ENCODE assay signal across 8 cellular contexts in the genomic region with DNA sequence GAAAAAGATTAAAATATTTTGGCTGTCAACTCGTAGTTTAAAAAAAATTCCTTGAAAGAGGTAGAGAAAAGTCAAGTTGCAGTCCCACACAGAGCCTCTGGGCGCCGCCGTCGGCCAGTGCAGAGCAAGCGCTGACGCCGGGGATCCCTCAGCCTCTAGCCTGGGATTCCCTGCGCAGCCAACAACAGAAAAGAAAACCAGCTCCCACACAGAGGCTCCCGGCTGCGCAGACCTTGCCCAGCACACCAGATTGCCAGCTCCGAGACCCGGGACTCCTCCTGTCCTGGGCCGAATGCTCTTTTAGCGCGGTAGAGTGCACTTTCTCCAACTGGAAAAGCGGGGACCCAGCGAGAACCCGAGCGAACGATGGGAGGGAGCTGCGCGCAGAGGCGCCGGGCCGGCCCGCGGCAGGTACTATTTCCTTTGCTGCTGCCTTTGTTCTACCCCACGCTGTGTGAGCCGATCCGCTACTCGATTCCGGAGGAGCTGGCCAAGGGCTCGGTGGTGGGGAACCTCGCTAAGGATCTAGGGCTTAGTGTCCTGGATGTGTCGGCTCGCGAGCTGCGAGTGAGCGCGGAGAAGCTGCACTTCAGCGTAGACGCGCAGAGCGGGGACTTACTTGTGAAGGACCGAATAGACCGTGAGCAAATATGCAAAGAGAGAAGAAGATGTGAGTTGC. TPM values are rescaled to one million over a fixed set of nuclear protein-coding genes. Genes with fewer than 3 reads are reported as not detected.
A peak's percentile ranks its signal among the peaks of the same experiment; 100 is the strongest.
DNase-seq lines count a peak whose midpoint lies in the region; ATAC-seq, FAIRE-seq and TF ChIP-seq lines count a peak whose summit lies in the region.
"Not testable (repeated sequence)": the region's sequence is repeated elsewhere in the genome, so short reads cannot be mapped to it uniquely, and the experiment has no call there.

PCDHGB7 (plus strand) TSS at position 184 of the 679 bp plus-strand sequence; CDS start at position 367, 183 bp downstream.

- in situ Hi-C loops in K562 (cut with MboI): not testable (repeated sequence)
- in situ Hi-C loops in transverse colon (cut with MboI; ENCODE audit: low pct_ligation_motif_present in 1 of 4, low pct_unique_long_range_greater_than_20kb in 1 of 4, low sequenced_read_pairs in 3 of 4): loop anchor here in 1 of 4 donors (10.0 kb wide), 1 partner anchor 137 kb away; no protein-coding TSS in a partner anchor

- H3K9me1 ChIP-seq in K562 (ENCODE audit: control insufficient read depth, insufficient read depth, low read length): not testable (repeated sequence)

- H3K4me1 ChIP-seq in K562 (replicated peaks in 1 of 2; ENCODE audit: control insufficient read depth in 2 of 2, insufficient read depth in 2 of 2, low read length in 2 of 2): peaks cover 0 to 32% of the 10 kb centered on the region in 2 experiments; a peak in 2 of 5 replicates
- not testable (repeated sequence) for H3K4me1 ChIP-seq in transverse colon

- not testable (repeated sequence) for H3K36me3 ChIP-seq in K562 (ENCODE audit: control insufficient read depth, insufficient read depth, low read length); transverse colon

- TF ChIP-seq CTCF in GM12865 (IDR thresholded peaks at IDR 0.05; ENCODE audit: insufficient read depth, low read depth, low read length, missing control alignments) (peak; percentile 72), LNCaP clone FGC (IDR thresholded peaks at IDR 0.05; ENCODE audit: control insufficient read depth, extremely low read depth, insufficient read depth) (0 out of 2 replicates have a peak, but pooled peaks have one; percentile 22), K562 (IDR thresholded peaks at IDR 0.05 in 2 of 3, conservative IDR thresholded peaks at IDR 0.05 in 1 of 3; ENCODE audit: insufficient read depth in 2 of 3, low read depth in 1 of 3, low read length in 3 of 3) (peak; percentile 68 to 74 (median 73)), omental fat pad (IDR thresholded peaks at IDR 0.05) (peak in 1 of 3 donors; percentile 23), transverse colon (IDR thresholded peaks at IDR 0.05) (peak; percentile 39 to 51 (median 43))

- peaks cover 7 to 47% of the 10 kb centered on the region in 2 experiments; a peak in 4 of 5 replicates for H3K27me3 ChIP-seq in K562 (ENCODE audit: control insufficient read depth in 2 of 2, insufficient read depth in 2 of 2, low read length in 2 of 2)
- H3K27me3 ChIP-seq in transverse colon: not testable (repeated sequence)

- peak within 1 kb of the TSS; percentile 71 for H3K4me3 Mint-ChIP-seq in T-helper 1 cell treated with Interleukin-12 subunit alpha and Interleukin-12 subunit beta and Interleukin-4 antibody, amounts not matched to agents 30 μg/mL and 1 μg/mL, for 36 hours

- DNase-seq in GM12865 (ENCODE audit: low read depth) (peak; percentile 82), HCEC 1CT (peak; percentile 70), K562 (ENCODE audit: extremely low read depth in 1 of 4, low spot score in 3 of 4) (peak; percentile 27 to 50 (median 37)), left ventricle myocardium superior (peak; percentile 89), transverse colon (peak; percentile 58)
- not testable (repeated sequence) for DNase-seq in LNCaP clone FGC (ENCODE audit: low read depth); omental fat pad (ENCODE audit: low spot score)

- WGBS in K562 (ENCODE audit: insufficient coverage, low coverage, missing lambda C conversion rate): 36% methylated on average over 34 of the region's 47 CpGs
- 38 to 41% methylated on average over 16 to 47 of the region's 47 CpGs for WGBS in transverse colon (ENCODE audit: low coverage in 1 of 2), 2 donors

- not testable (repeated sequence) for H3K9me3 ChIP-seq in K562 (replicated peaks; ENCODE audit: control insufficient read depth, insufficient read depth, low read depth, low read length)
- peaks cover 56 to 96% of the 10 kb centered on the region in 2 donors for H3K9me3 ChIP-seq in transverse colon

- H4K20me1 ChIP-seq in K562 (replicated peaks; ENCODE audit: control insufficient read depth, insufficient read depth, low read length): not testable (repeated sequence)

- not testable (repeated sequence) for TF ChIP-seq EP300 in K562 (IDR thresholded peaks at IDR 0.05; ENCODE audit: low read length); transverse colon (IDR thresholded peaks at IDR 0.05; ENCODE audit: low read depth)

- H3K9ac ChIP-seq in K562 (ENCODE audit: insufficient read depth in 1 of 2, low read depth in 2 of 2, low read length in 2 of 2): not testable (repeated sequence)

- not testable (repeated sequence) for BruUV-seq in K562 (replicated peaks; lab: Mats Ljungman, UMichigan)

- H3K4me2 ChIP-seq in K562 (ENCODE audit: insufficient read depth, low read length): not testable (repeated sequence)

- CTCF ChIA-PET in K562 (lab: Yijun Ruan, JAX; ENCODE audit: low intra/inter-chr PET ratio): not testable (repeated sequence)

- TF ChIP-seq POLR2A in K562 (conservative IDR thresholded peaks at IDR 0.05); transverse colon (IDR thresholded peaks at IDR 0.05): not testable (repeated sequence)

- intact Hi-C loops in K562 (cut with micrococcal nuclease): not testable (repeated sequence)
- intact Hi-C loops in left ventricle myocardium superior (cut with micrococcal nuclease) (loop anchor here (10.0 kb wide), 2 partner anchors 57 to 107 kb away; partner anchors contain the start of gene PCDHGC3), transverse colon (cut with DNase I; ENCODE audit: low total_unique reads) (loop anchor here (10.0 kb wide), 1 partner anchor 147 kb away; no protein-coding TSS in a partner anchor)

- peaks cover 19% of the 10 kb centered on the region for H3K4me1 Mint-ChIP-seq in T-helper 1 cell treated with Interleukin-12 subunit alpha and Interleukin-12 subunit beta and Interleukin-4 antibody, amounts not matched to agents 30 μg/mL and 1 μg/mL, for 36 hours (ENCODE audit: low read depth)

- not testable (repeated sequence) for H3K27ac ChIP-seq in K562 (ENCODE audit: extremely low read depth, low read depth, low read length)
- H3K27ac ChIP-seq in transverse colon: peak within 1 kb of the TSS in 1 of 4 donors; percentile 8

- POLR2A ChIA-PET in K562 (lab: Yijun Ruan, JAX): interaction anchor here (0.6 kb wide), 1 partner anchor 32 kb away, joined by 3 read pairs; no protein-coding TSS in a partner anchor

- ATAC-seq in K562: peak; percentile 88
- peak; percentile 91 for ATAC-seq in left ventricle myocardium superior
- ATAC-seq in omental fat pad (ENCODE audit: low FRiP score): peak; percentile 70

- peaks cover 82% of the 10 kb centered on the region for H3K27me3 Mint-ChIP-seq in T-helper 1 cell treated with Interleukin-12 subunit alpha and Interleukin-12 subunit beta and Interleukin-4 antibody, amounts not matched to agents 30 μg/mL and 1 μg/mL, for 36 hours (ENCODE audit: low read depth)

- H3K79me2 ChIP-seq in K562 (ENCODE audit: control insufficient read depth, insufficient read depth, low read length): not testable (repeated sequence)

- not testable (repeated sequence) for H3K36me3 Mint-ChIP-seq in T-helper 1 cell treated with Interleukin-12 subunit alpha and Interleukin-12 subunit beta and Interleukin-4 antibody, amounts not matched to agents 30 μg/mL and 1 μg/mL, for 36 hours (ENCODE audit: low read depth)

- peak; percentile 80 for FAIRE-seq in K562 (lab: Jason Lieb, UNC)

- peaks cover 30% of the 10 kb centered on the region for H3K9me3 Mint-ChIP-seq in T-helper 1 cell treated with Interleukin-12 subunit alpha and Interleukin-12 subunit beta and Interleukin-4 antibody, amounts not matched to agents 30 μg/mL and 1 μg/mL, for 36 hours

- H3K4me3 ChIP-seq in GM12865 (ENCODE audit: low read depth, low read length): peak within 1 kb of the TSS; percentile 54
- not testable (repeated sequence) for H3K4me3 ChIP-seq in LNCaP clone FGC (ENCODE audit: low read depth, low read length); K562
- peak within 1 kb of the TSS in 3 of 4 donors; percentile 15 to 37 (median 15) for H3K4me3 ChIP-seq in transverse colon

- TF ChIP-seq RAD21 in K562 (CRISPR knock-in tag; conservative IDR thresholded peaks at IDR 0.05 in 1 of 2, IDR thresholded peaks at IDR 0.05 in 1 of 2): peak in 1 of 2 experiments; percentile 58; a peak in 3 of 4 replicates

- not testable (repeated sequence) for H2AFZ ChIP-seq in K562 (ENCODE audit: low read depth, low read length)

- peak within 1 kb of the TSS; percentile 53 for H3K27ac Mint-ChIP-seq in T-helper 1 cell treated with Interleukin-12 subunit alpha and Interleukin-12 subunit beta and Interleukin-4 antibody, amounts not matched to agents 30 μg/mL and 1 μg/mL, for 36 hours

TF ChIP-seq in K562, 482 proteins besides CTCF, POLR2A, EP300 and RAD21:
- TF ChIP-seq ZNF384 (IDR thresholded peaks at IDR 0.05; ENCODE audit: low read depth, low read length) (0 out of 2 replicates have a peak, but pooled peaks have one; percentile 6), SMC3 (conservative IDR thresholded peaks at IDR 0.05; ENCODE audit: insufficient read depth, low read depth, low read length) (peak; percentile 44; the same call in 1 of the 2 replicates), NRF1 (conservative IDR thresholded peaks at IDR 0.05 in 1 of 2, IDR thresholded peaks at IDR 0.05 in 1 of 2) (peak; percentile 58 to 59)
TF ChIP-seq in K562: peak in this region for 3; not testable (repeated sequence) for 479.

RNA-seq across cellular contexts. Expression of gene PCDHGB7, which starts in this region (rescaled TPM):
- total RNA-seq in K562 (2011; cell fraction: chromatin; rRNA removed; ENCODE audit: low replicate concordance): 0.14 and 0.23 TPM in 2 replicates
- 0.17 TPM in 1 of 2 replicates, not detected in the other for total RNA-seq in K562 (2011; cell fraction: nucleolus; rRNA removed)
- not detected in 2 replicates for total RNA-seq in K562 (2011; cell fraction: nucleoplasm; rRNA removed)
- total RNA-seq in K562 (2014; rRNA removed): 0.04 TPM in 1 of 2 replicates, not detected in the other
- not detected in 2 replicates for total RNA-seq in K562 (2014; rRNA removed; fragmentation: Illumina TruSeq; extraction: Trizol)
- total RNA-seq in K562 (2015; rRNA removed; fragmentation: Illumina TruSeq; extraction: Trizol): 0.08 TPM in 1 of 2 replicates, not detected in the other
- 0.04 and 0.09 TPM in 2 replicates for total RNA-seq in K562 (2021)
- not detected in 2 replicates for polyA plus RNA-seq in K562 (2011; rRNA removed)
- polyA plus RNA-seq in K562 (2011; cell fraction: cytosol; rRNA removed): not detected in 2 replicates
- polyA plus RNA-seq in K562 (2011; cell fraction: nucleus; rRNA removed): 0.27 TPM in 1 of 2 replicates, not detected in the other
- not detected in 2 replicates for polyA plus RNA-seq in K562 (2012)
- not detected in 2 replicates for polyA plus RNA-seq in K562 (2014; fragmentation: Illumina TruSeq; extraction: Trizol)
- polyA plus RNA-seq in K562 (2014; fragmentation: Nextera tagmentation; extraction: Ambion mirVana): not detected
- not detected in 2 replicates for polyA plus RNA-seq in K562 (2014; rRNA removed)
- 0.07 TPM in 1 of 2 replicates, not detected in the other for polyA minus RNA-seq in K562 (2011; rRNA and poly(A)+ RNA removed)
- polyA minus RNA-seq in K562 (2011; cell fraction: cytosol; rRNA and poly(A)+ RNA removed): not detected in 2 replicates
- polyA minus RNA-seq in K562 (2011; cell fraction: nucleus; rRNA and poly(A)+ RNA removed): 0.11 and 0.13 TPM in 2 replicates
- total RNA-seq in left ventricle myocardium superior: 8.8 TPM
- total RNA-seq in omental fat pad: 10 to 100 TPM in 2 of 4 donors, 1 to 10 TPM in 2; 7.8 to 25.2 (median 10.2) TPM
- 10 to 100 TPM in 1 of 4 donors, 1 to 10 TPM in 3; 7.0 to 10.1 (median 9.1) TPM for total RNA-seq in transverse colon

Comparison
In these comparisons a context has a peak if more than half of its experiments do, and no peak if none do; other contexts are left out.
1. Peak in DNase-seq and ATAC-seq in K562; RNA of the gene not detected or under 1 TPM.